In genomic region chr17:32927201-32927723, GRCh38 we compare ENCODE assay signal across 9 cellular contexts. TPM values are rescaled to one million over a fixed set of nuclear protein-coding genes. Genes with fewer than 3 reads are reported as not detected.
DNase-seq lines count a peak whose midpoint lies in the region; ATAC-seq and TF ChIP-seq lines count a peak whose summit lies in the region.
"Had no signal": no experiment of that assay in that cellular context is flagged by ENCODE, and none has a peak within 500 bp of the region (broad histone marks: within the 10 kb centered on the region; RNA-seq: fewer than 3 reads in every experiment).

No MANE protein-coding gene starts in this region.

- ATAC-seq in activated CD4-positive, alpha-beta T cell treated with anti-CD3 and anti-CD28 coated beads for 36 hours = no peak

- peak overlapping the region; percentile 48 for H3K4me3 Mint-ChIP-seq in activated CD4-positive, alpha-beta T cell treated with anti-CD3 and anti-CD28 coated beads for 36 hours
- peak overlapping the region in 1 of 2 donors; percentile 81 for H3K4me3 Mint-ChIP-seq in CD14-positive monocyte

- peak overlapping the region; percentile 100 for H3K27ac ChIP-seq in temporal lobe (ENCODE audit: low read depth, low read length)

- no peak overlapping the region for H3K27ac Mint-ChIP-seq in activated CD4-positive, alpha-beta T cell treated with anti-CD3 and anti-CD28 coated beads for 36 hours
- no peak overlapping the region for H3K27ac Mint-ChIP-seq in CD14-positive monocyte

- POLR2A ChIA-PET in activated CD4-positive, alpha-beta T cell treated with anti-CD3 and anti-CD28 coated beads for 36 hours (lab: Charles Lee) = no interaction called here

- no peak for TF ChIP-seq POLR2A in lower leg skin (IDR thresholded peaks at IDR 0.05)

- CTCF ChIA-PET in activated CD4-positive, alpha-beta T cell treated with anti-CD3 and anti-CD28 coated beads for 36 hours (lab: Charles Lee) = interaction anchor here (0.6 to 1.3 kb wide), 5 partner anchors 9 to 361 kb away, joined by 3 to 5 read pairs (median 4); no protein-coding TSS in a partner anchor

- intact Hi-C loops in activated CD4-positive, alpha-beta T cell treated with anti-CD3 and anti-CD28 coated beads for 36 hours (cut with DNase I, micrococcal nuclease) = no loop called here
- intact Hi-C loops in lower leg skin (cut with DNase I; ENCODE audit: low total_unique reads) (no loop called here), CD14-positive monocyte (cut with micrococcal nuclease) (no loop called here), posterior cingulate gyrus (cut with DNase I) (loop anchor here (5.0 kb wide), 1 partner anchor 50 kb away; the partner anchor contains the start of gene MYO1D)

- in situ Hi-C loops in astrocyte of the spinal cord (cut with HindIII; ENCODE audit: low sequenced_read_pairs) = no loop called here

- H3K4me3 ChIP-seq in astrocyte of the spinal cord (ENCODE audit: low read depth, low read length) (peak overlapping the region; percentile 55), lower leg skin (ENCODE audit: low read depth, poor library complexity, severe bottlenecking) (peak overlapping the region; percentile 59)

- 35 to 45% methylated on average over 11 of the region's 11 CpGs for WGBS in lower leg skin, 2 donors

- no peaks in the 10 kb centered on the region for H3K36me3 Mint-ChIP-seq in activated CD4-positive, alpha-beta T cell treated with anti-CD3 and anti-CD28 coated beads for 36 hours (ENCODE audit: low read depth)
- no peaks in the 10 kb centered on the region for H3K36me3 Mint-ChIP-seq in CD14-positive monocyte

- TF ChIP-seq CTCF in astrocyte of the spinal cord (IDR thresholded peaks at IDR 0.05; ENCODE audit: low read depth, low read length) = no peak
- TF ChIP-seq CTCF in lower leg skin (IDR thresholded peaks at IDR 0.05) = no peak
- TF ChIP-seq CTCF in CD14-positive monocyte (IDR thresholded peaks at IDR 0.05) = no peak

- H3K9me3 Mint-ChIP-seq in activated CD4-positive, alpha-beta T cell treated with anti-CD3 and anti-CD28 coated beads for 36 hours (ENCODE audit: low read depth) = no peaks in the 10 kb centered on the region
- H3K9me3 Mint-ChIP-seq in CD14-positive monocyte = peaks cover 0 to 2% (median 0%) of the 10 kb centered on the region in 7 donors

- DNase-seq in activated CD4-positive, alpha-beta T cell treated with anti-CD3 and anti-CD28 coated beads for 36 hours = no peak
- DNase-seq in activated CD4-positive, alpha-beta T cell treated with anti-CD3 and anti-CD28 coated beads for 48 hours = no peak
- no peak for DNase-seq in astrocyte of the spinal cord (ENCODE audit: low read depth, low spot score)
- DNase-seq in lower leg skin (ENCODE audit: low spot score in 2 of 2) = peak in 1 of 2 donors; percentile 79
- no peak for DNase-seq in CD14-positive monocyte (ENCODE audit: low spot score)
- DNase-seq in ecto neural progenitor cell (ENCODE audit: low spot score) = no peak
- DNase-seq in posterior cingulate gyrus = no peak
- DNase-seq: activated naive CD4-positive, alpha-beta T cell treated with anti-CD3 and anti-CD28 coated beads, Interleukin-2, amount 50 U/mL, for 16 hours had no signal

- no peaks in the 10 kb centered on the region for H3K4me1 Mint-ChIP-seq in activated CD4-positive, alpha-beta T cell treated with anti-CD3 and anti-CD28 coated beads for 36 hours
- H3K4me1 Mint-ChIP-seq in CD14-positive monocyte = peaks cover 4% of the 10 kb centered on the region

- H3K27me3 Mint-ChIP-seq in activated CD4-positive, alpha-beta T cell treated with anti-CD3 and anti-CD28 coated beads for 36 hours = peaks cover 25% of the 10 kb centered on the region
- peaks cover 19 to 33% (median 22%) of the 10 kb centered on the region in 3 donors for H3K27me3 Mint-ChIP-seq in CD14-positive monocyte (ENCODE audit: low read depth in 3 of 3)

RNA-seq across cellular contexts. Expression of gene TMEM98, which starts 0.7 kb away (rescaled TPM):
- total RNA-seq in activated CD4-positive, alpha-beta T cell treated with anti-CD3 and anti-CD28 coated beads for 36 hours = under 1 TPM; 0.41 to 0.77 TPM
- 10 to 100 TPM; 13.3 to 42.7 (median 18.5) TPM for total RNA-seq in lower leg skin
- total RNA-seq in temporal lobe = 32.7 TPM
- not detected for polyA plus RNA-seq in CD14-positive monocyte

RNA-seq across cellular contexts. Expression of gene MYO1D, which starts 50.3 kb away (rescaled TPM):
- 1 to 10 TPM; 8.7 to 8.8 TPM for total RNA-seq in activated CD4-positive, alpha-beta T cell treated with anti-CD3 and anti-CD28 coated beads for 36 hours
- total RNA-seq in lower leg skin = 10 to 100 TPM; 60.4 to 89.0 (median 82.5) TPM
- 29.7 TPM for total RNA-seq in temporal lobe
- under 1 TPM; 0.22 to 0.26 TPM for polyA plus RNA-seq in CD14-positive monocyte

Comparison
In these comparisons a context has a peak if more than half of its experiments do, and no peak if none do; other contexts are left out.
1. RNA of gene TMEM98, which starts 0.7 kb away (total RNA-seq): 32.7 TPM in temporal lobe (single experiment) and 13.3 to 42.7 TPM in lower leg skin; 0.41 to 0.77 TPM in activated CD4-positive, alpha-beta T cell treated with anti-CD3 and anti-CD28 coated beads for 36 hours; every median in the first group is over 4 times any median in the second.